9 cellular contexts compared by ENCODE assay signal in genomic region chr12:53975019-53975815, GRCh38. TPM values are rescaled to one million over a fixed set of nuclear protein-coding genes. Genes with fewer than 3 reads are reported as not detected.
DNase-seq lines count a peak whose midpoint lies in the region; ATAC-seq and TF ChIP-seq lines count a peak whose summit lies in the region.
"Had no signal": no experiment of that assay in that cellular context is flagged by ENCODE, and none has a peak within 500 bp of the region (broad histone marks: within the 10 kb centered on the region; RNA-seq: fewer than 3 reads in every experiment).

No MANE protein-coding gene starts in this region.

- no peaks in the 10 kb centered on the region for H3K9me3 ChIP-seq in HCT116 (ENCODE audit: control insufficient read depth in 1 of 2, insufficient read depth in 1 of 2, low read depth in 1 of 2, low read length in 2 of 2)
- no peaks in the 10 kb centered on the region for H3K9me3 ChIP-seq in ascending aorta
- H3K9me3 ChIP-seq: heart right ventricle had no signal

- CTCF ChIA-PET in HCT116 (lab: Charles Lee) = no interaction called here

- no peak overlapping the region for H2AFZ ChIP-seq in HCT116 (ENCODE audit: low read depth, low read length, poor library complexity, severe bottlenecking)

- H3K9me3 Mint-ChIP-seq in natural killer cell = no peaks in the 10 kb centered on the region

- ATAC-seq in HCT116 = no peak
- no peak for ATAC-seq in natural killer cell
- no peak for ATAC-seq in GM21423 (IDR thresholded peaks at IDR 0.05; ENCODE audit: unreplicated experiment)
- no peak for ATAC-seq in HG02973 (IDR thresholded peaks at IDR 0.05; ENCODE audit: unreplicated experiment)
- no peak for ATAC-seq in HG02642 (IDR thresholded peaks at IDR 0.05; ENCODE audit: poor library complexity, unreplicated experiment)

- no peak overlapping the region for H3K27ac ChIP-seq in HCT116 (ENCODE audit: low read depth, low read length)
- no peak overlapping the region for H3K27ac ChIP-seq in ascending aorta
- H3K27ac ChIP-seq: heart right ventricle had no signal

- POLR2A ChIA-PET in HCT116 (lab: Charles Lee) = no interaction called here

- no TSS peak for BruUV-seq in HCT116 (replicated peaks; lab: Mats Ljungman, UMichigan)

- H3K4me3 Mint-ChIP-seq in natural killer cell = peak overlapping the region; percentile 56

- no peaks in the 10 kb centered on the region for H3K9me2 ChIP-seq in HCT116 (ENCODE audit: insufficient read depth)

- TF ChIP-seq RAD21 in HCT116 (IDR thresholded peaks at IDR 0.05; ENCODE audit: low read depth) = no peak

- RAD21 ChIA-PET in HCT116 (lab: Charles Lee; ENCODE audit: low non-redundant PET in 1 of 2, low total read pairs in 2 of 2, uncharacterized antibody in 2 of 2, unreplicated experiment in 2 of 2) = no interaction called here

- H3K79me2 ChIP-seq in HCT116 (ENCODE audit: insufficient read depth, low read length) = no peaks in the 10 kb centered on the region

- H3K27me3 ChIP-seq in HCT116 (ENCODE audit: insufficient read depth, low read length) (peaks cover 4% of the 10 kb centered on the region; the same call in 1 of the 2 replicates), ascending aorta (peaks cover 43% of the 10 kb centered on the region)

- H3K36me3 ChIP-seq in HCT116 (ENCODE audit: control insufficient read depth in 1 of 2, insufficient read depth in 2 of 2, low read length in 2 of 2) (no peaks in the 10 kb centered on the region), ascending aorta (no peaks in the 10 kb centered on the region)
- H3K36me3 ChIP-seq: heart right ventricle had no signal

- H4K20me1 ChIP-seq in HCT116 (ENCODE audit: insufficient read depth) = no peaks in the 10 kb centered on the region

- H3K4me2 ChIP-seq in HCT116 (ENCODE audit: low read length) = peak overlapping the region; percentile 76

- peaks cover 18 to 31% of the 10 kb centered on the region in 2 donors for H3K4me1 Mint-ChIP-seq in natural killer cell

- H3K4me3 ChIP-seq in AG10803 (ENCODE audit: low read length) = peak overlapping the region; percentile 86
- no peak overlapping the region for H3K4me3 ChIP-seq in HCT116 (replicated peaks in 1 of 2; ENCODE audit: low read depth in 1 of 2, low read length in 2 of 2)
- H3K4me3 ChIP-seq in ascending aorta = peak overlapping the region; percentile 48 to 53

- H3K36me3 Mint-ChIP-seq in natural killer cell = no peaks in the 10 kb centered on the region

- H3K9ac ChIP-seq in HCT116 (ENCODE audit: low read length) = peak overlapping the region; percentile 63; the same call in 1 of the 2 replicates

- no peak for DNase-seq in AG10803 (ENCODE audit: low read depth)
- DNase-seq in HCT116 (ENCODE audit: low read depth, low spot score) = no peak
- no peak for DNase-seq in ascending aorta (ENCODE audit: low spot score in 2 of 2)
- DNase-seq in natural killer cell = no peak
- no peak for DNase-seq in SKM-1 (lab: John Stamatoyannopoulos, UW; ENCODE audit: unreplicated experiment)
- DNase-seq: heart right ventricle had no signal

- H3K27ac Mint-ChIP-seq in natural killer cell = no peak overlapping the region

- intact Hi-C loops in HCT116 (cut with micrococcal nuclease) (no loop called here), ascending aorta (cut with DNase I) (no loop called here), natural killer cell (cut with micrococcal nuclease) (loop anchor here (5.0 kb wide), 1 partner anchor 37 kb away; no protein-coding TSS in a partner anchor)

- peaks cover 83% of the 10 kb centered on the region in 2 donors for H3K27me3 Mint-ChIP-seq in natural killer cell (ENCODE audit: low read depth in 2 of 2)

- no peak for TF ChIP-seq POLR2A in HCT116 (IDR thresholded peaks at IDR 0.05; ENCODE audit: borderline replicate concordance, extremely low read depth, insufficient read depth, insufficient read length)

- no peak for TF ChIP-seq CTCF in AG10803 (conservative IDR thresholded peaks at IDR 0.05; ENCODE audit: low read length)
- no peak for TF ChIP-seq CTCF in HCT116 (IDR thresholded peaks at IDR 0.05 in 2 of 3, conservative IDR thresholded peaks at IDR 0.05 in 1 of 3; ENCODE audit: borderline replicate concordance in 1 of 3, insufficient read depth in 1 of 3, low read depth in 2 of 3, low read length in 2 of 3)
- TF ChIP-seq CTCF in ascending aorta (IDR thresholded peaks at IDR 0.05) = no peak
- TF ChIP-seq CTCF in natural killer cell (IDR thresholded peaks at IDR 0.05) = no peak

- H3K4me1 ChIP-seq in HCT116 (ENCODE audit: control insufficient read depth in 1 of 2, insufficient read depth in 2 of 2, low read length in 2 of 2) = peaks cover 0 to 14% of the 10 kb centered on the region in 2 experiments; a peak in 2 of 4 replicates
- H3K4me1 ChIP-seq in ascending aorta = peaks cover 5 to 24% of the 10 kb centered on the region in 2 donors

TF ChIP-seq in HCT116, 20 proteins besides CTCF, POLR2A, EP300 and RAD21:
- TF ChIP-seq CEBPB (IDR thresholded peaks at IDR 0.05; ENCODE audit: low read depth) (no peak), ZNF274 (IDR thresholded peaks at IDR 0.05; ENCODE audit: low read depth, low read length) (no peak), SIN3A (IDR thresholded peaks at IDR 0.05; ENCODE audit: low read depth) (no peak), FOSL1 (IDR thresholded peaks at IDR 0.05; ENCODE audit: low read depth) (no peak), EZH2phosphoT487 (IDR thresholded peaks at IDR 0.05; ENCODE audit: borderline replicate concordance) (no peak), EGR1 (IDR thresholded peaks at IDR 0.05; ENCODE audit: low read depth) (no peak), TCF7L2 (IDR thresholded peaks at IDR 0.05; ENCODE audit: borderline replicate concordance, extremely low read depth, insufficient read depth, insufficient read length) (no peak), SP1 (IDR thresholded peaks at IDR 0.05; ENCODE audit: low read depth) (no peak), ATF3 (IDR thresholded peaks at IDR 0.05) (no peak), EZH2 (IDR thresholded peaks at IDR 0.05) (no peak)
TF ChIP-seq in HCT116: peak in this region for 0.

RNA-seq across cellular contexts. Expression of gene HOTAIR, which starts 0.5 kb away (rescaled TPM):
- total RNA-seq in HCT116 (2021; ENCODE audit: unreplicated experiment) (0.25 TPM), ascending aorta (not detected), natural killer cell (not detected)
- polyA plus RNA-seq in HCT116 (2012) = 0.25 and 0.26 TPM in 2 replicates
- total RNA-seq: heart right ventricle had no signal
- polyA plus RNA-seq: heart right ventricle had no signal

RNA-seq across cellular contexts. Expression of gene HOXC11, which starts 2.3 kb away (rescaled TPM):
- total RNA-seq in HCT116 (2021; ENCODE audit: unreplicated experiment) = 0.22 TPM
- 0.05 and 0.14 TPM in 2 replicates for polyA plus RNA-seq in HCT116 (2012)
- total RNA-seq in ascending aorta = 0.32 TPM
- not detected for total RNA-seq in natural killer cell
- total RNA-seq: heart right ventricle had no signal
- polyA plus RNA-seq: heart right ventricle had no signal

RNA-seq across cellular contexts. Expression of gene HOXC10, which starts 9.7 kb away (rescaled TPM):
- total RNA-seq in HCT116 (2021; ENCODE audit: unreplicated experiment) = 3.8 TPM
- polyA plus RNA-seq in HCT116 (2012) = 1.00 and 2.6 TPM in 2 replicates
- not detected for total RNA-seq in ascending aorta
- not detected for total RNA-seq in natural killer cell
- total RNA-seq: heart right ventricle had no signal
- polyA plus RNA-seq: heart right ventricle had no signal

RNA-seq across cellular contexts. Expression of gene HOXC12, which starts 20.5 kb away (rescaled TPM):
- total RNA-seq in HCT116 (2021; ENCODE audit: unreplicated experiment) = not detected
- polyA plus RNA-seq in HCT116 (2012) = not detected in 2 replicates
- total RNA-seq in ascending aorta = not detected
- not detected for total RNA-seq in natural killer cell
- total RNA-seq: heart right ventricle had no signal
- polyA plus RNA-seq: heart right ventricle had no signal

RNA-seq across cellular contexts. Expression of gene HOXC9, which starts 24.7 kb away (rescaled TPM):
- 11.3 TPM for total RNA-seq in HCT116 (2021; ENCODE audit: unreplicated experiment)
- 3.9 and 5.3 TPM in 2 replicates for polyA plus RNA-seq in HCT116 (2012)
- total RNA-seq in ascending aorta = 1.2 TPM
- total RNA-seq in natural killer cell = not detected
- total RNA-seq: heart right ventricle had no signal
- polyA plus RNA-seq: heart right ventricle had no signal

Comparison
In these comparisons a context has a peak if more than half of its experiments do, and no peak if none do; other contexts are left out.
1. H3K4me3 ChIP-seq: peak in AG10803 (single experiment) and ascending aorta (2 of 2); none in HCT116 (0 of 2).